In the genomic region with DNA sequence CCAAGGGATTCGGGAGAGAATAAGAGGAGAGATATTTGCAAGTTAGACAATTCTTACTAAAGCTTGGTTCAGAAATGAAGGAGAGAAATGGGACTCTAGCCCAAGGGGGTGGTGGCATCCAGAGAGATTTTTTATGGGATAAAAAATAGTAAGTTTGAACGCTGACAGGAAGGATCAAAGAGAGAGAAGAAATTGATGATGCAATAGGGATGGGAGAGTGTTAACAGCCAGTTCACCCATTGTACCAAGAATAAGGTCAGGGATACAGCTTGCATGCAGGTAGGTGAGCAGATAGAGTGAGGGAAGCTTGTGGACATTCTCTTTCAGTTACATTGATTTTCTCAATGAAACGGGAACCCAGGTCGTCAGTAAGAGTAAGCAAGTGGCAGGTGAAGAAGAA, we compare ENCODE assay signal across 18 cellular contexts.
"Had no signal": no experiment of that assay in that cellular context is flagged by ENCODE, and none has a peak within 500 bp of the region (broad histone marks: within the 10 kb centered on the region; RNA-seq: fewer than 3 reads in every experiment).

No MANE protein-coding gene starts in this region.

- H3K36me3 Mint-ChIP-seq: brain; memory B cell; naive thymus-derived CD8-positive, alpha-beta T cell had no signal

- H3K27ac ChIP-seq: left ventricle myocardium inferior had no signal

- H3K4me3 ChIP-seq: coronary artery, left ventricle myocardium inferior, mucosa of descending colon, upper lobe of left lung had no signal

- H3K9me3 ChIP-seq: left ventricle myocardium inferior, mucosa of descending colon, upper lobe of left lung had no signal

- H3K27me3 ChIP-seq: upper lobe of left lung had no signal

- DNase-seq: activated CD4-positive, alpha-beta T cell treated with anti-CD3 and anti-CD28 coated beads, Interleukin-2, amount 50 U/mL, for 1 hour; activated CD8-positive, alpha-beta memory T cell treated with anti-CD3 and anti-CD28 coated beads for 24 hours; activated naive CD4-positive, alpha-beta T cell; activated naive CD8-positive, alpha-beta T cell treated with anti-CD3 and anti-CD28 coated beads, Interleukin-2, amount 10 ng/mL, durations not matched to agents 7 days and 5 days; activated T-cell treated with anti-CD3 and anti-CD28 coated beads for 4 hours; effector CD8-positive, alpha-beta T cell; foreskin fibroblast; left ventricle myocardium inferior; naive thymus-derived CD8-positive, alpha-beta T cell; retina; stimulated activated naive CD8-positive, alpha-beta T cell treated with anti-CD3 and anti-CD28 coated beads, Interleukin-15, Interleukin-2, amounts not matched to agents 100 U/mL and 50 U/mL, for 24 hours; upper lobe of left lung had no signal

- H3K4me1 Mint-ChIP-seq: brain had no signal

- H3K4me3 Mint-ChIP-seq: activated naive CD8-positive, alpha-beta T cell treated with anti-CD3 and anti-CD28 coated beads, Interleukin-2, amount 10 ng/mL, durations not matched to agents 7 days and 5 days; brain; central memory CD8-positive, alpha-beta T cell; memory B cell; naive thymus-derived CD8-positive, alpha-beta T cell had no signal

- H3K4me1 ChIP-seq: left ventricle myocardium inferior had no signal

- H3K27me3 Mint-ChIP-seq: activated naive CD8-positive, alpha-beta T cell treated with anti-CD3 and anti-CD28 coated beads, Interleukin-2, amount 10 ng/mL, durations not matched to agents 7 days and 5 days; brain; central memory CD8-positive, alpha-beta T cell; memory B cell; naive thymus-derived CD8-positive, alpha-beta T cell had no signal

- ATAC-seq: activated CD4-positive, CD25-positive, alpha-beta regulatory T cell treated with anti-CD3 and anti-CD28 coated beads, Interleukin-2, amount 50 U/mL, for 24 hours; mucosa of descending colon; naive thymus-derived CD8-positive, alpha-beta T cell; stimulated activated naive CD8-positive, alpha-beta T cell treated with anti-CD3 and anti-CD28 coated beads, Interleukin-15, Interleukin-2, amounts not matched to agents 100 U/mL and 50 U/mL, for 24 hours had no signal

- H3K27ac Mint-ChIP-seq: activated naive CD8-positive, alpha-beta T cell treated with anti-CD3 and anti-CD28 coated beads, Interleukin-2, amount 10 ng/mL, durations not matched to agents 7 days and 5 days; brain; memory B cell; naive thymus-derived CD8-positive, alpha-beta T cell had no signal

- H3K36me3 ChIP-seq: left ventricle myocardium inferior, upper lobe of left lung had no signal

- H3K9me3 Mint-ChIP-seq: activated naive CD8-positive, alpha-beta T cell treated with anti-CD3 and anti-CD28 coated beads, Interleukin-2, amount 10 ng/mL, durations not matched to agents 7 days and 5 days; brain; central memory CD8-positive, alpha-beta T cell; memory B cell; naive thymus-derived CD8-positive, alpha-beta T cell had no signal
